Comparison of ENCODE assay signal across 22 cellular contexts in the genomic region with DNA sequence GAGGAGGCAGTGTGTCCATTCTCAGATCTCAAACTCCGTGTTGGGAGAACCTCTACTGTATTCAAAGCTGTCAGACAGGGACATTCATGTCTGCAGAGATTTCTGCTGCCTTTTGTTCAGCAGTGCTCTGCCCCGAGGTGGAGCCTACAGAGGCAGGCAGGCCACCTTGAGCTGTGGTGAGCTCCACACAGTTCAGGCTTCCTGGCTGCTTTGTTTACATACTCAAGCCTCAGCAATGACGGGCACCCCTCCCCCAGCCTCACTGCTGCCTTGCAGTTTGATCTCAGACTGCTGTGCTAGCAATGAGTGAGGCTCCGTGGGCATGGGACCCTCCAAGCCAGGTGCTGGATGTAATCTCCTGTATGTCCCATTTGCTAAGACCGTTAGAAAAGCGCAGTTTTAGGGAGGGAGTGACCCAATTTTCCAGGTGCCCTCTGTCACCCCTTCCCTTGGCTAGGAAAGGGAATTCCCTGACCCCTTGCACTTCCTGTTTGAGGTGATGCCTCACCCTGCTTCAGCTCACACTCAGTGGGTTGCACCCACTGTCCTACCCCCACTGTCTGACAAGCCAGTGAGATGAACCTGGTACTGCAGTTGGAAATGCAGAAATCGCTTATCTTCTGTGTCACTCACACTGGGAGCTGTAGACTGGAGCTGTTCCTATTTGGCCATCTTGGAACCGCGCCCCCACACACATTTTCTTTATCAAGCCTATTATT.
A peak's percentile ranks its signal among the peaks of the same experiment; 100 is the strongest.
DNase-seq lines count a peak whose midpoint lies in the region; ATAC-seq, FAIRE-seq and TF ChIP-seq lines count a peak whose summit lies in the region.
"Had no signal": no experiment of that assay in that cellular context is flagged by ENCODE, and none has a peak within 500 bp of the region (broad histone marks: within the 10 kb centered on the region; RNA-seq: fewer than 3 reads in every experiment).

No MANE protein-coding gene starts in this region.

- 84% methylated on average over 5 of the region's 9 CpGs; no CpG with 5 or more reads in 1 of the 2 experiments for WGBS in H1 (ENCODE audit: extremely low coverage in 1 of 2, insufficient coverage in 1 of 2, insufficient read length in 1 of 2, insufficient replicate concordance in 2 of 2, low coverage in 1 of 2, low lambda C conversion rate in 2 of 2, missing lambda C conversion rate in 1 of 2), 2 experiments

- intact Hi-C loops in activated T-helper 1 cell treated with anti-CD3 and anti-CD28 coated beads, Interleukin-12 subunit alpha, Interleukin-12 subunit beta, Interleukin-2, Interleukin-4 antibody, amounts not matched to agents 30 ng/mL and 10 ng/mL and 1 ng/mL, durations not matched to agents 14 hours and 24 hours and 36 hours (cut with micrococcal nuclease) = no loop called here
- intact Hi-C loops in A673 (cut with micrococcal nuclease; ENCODE audit: unreplicated experiment) (no loop called here), mucosa of descending colon (cut with DNase I, micrococcal nuclease) (no loop called here)

- POLR2A ChIA-PET in H1 (lab: Charles Lee; ENCODE audit: partially characterized antibody) (interaction anchor here (1.6 kb wide), 1 partner anchor 156 kb away, joined by 4 read pairs; no protein-coding TSS in a partner anchor), A673 (lab: Charles Lee; ENCODE audit: low non-redundant PET) (no interaction called here)

- peak overlapping the region; percentile 30 for H3K4me3 Mint-ChIP-seq in activated T-helper 1 cell treated with anti-CD3 and anti-CD28 coated beads, Interleukin-12 subunit alpha, Interleukin-12 subunit beta, Interleukin-2, Interleukin-4 antibody, amounts not matched to agents 30 ng/mL and 10 ng/mL and 1 ng/mL, durations not matched to agents 14 hours and 24 hours and 36 hours
- peak overlapping the region; percentile 18 for H3K4me3 Mint-ChIP-seq in stimulated activated effector memory CD8-positive, alpha-beta T cell treated with anti-CD3 and anti-CD28 coated beads, Interleukin-12 subunit alpha, Interleukin-12 subunit beta, amount 100 ng/mL, for 72 hours
- H3K4me3 Mint-ChIP-seq: dendritic cell treated with granulocyte-macrophage colony-stimulating factor and Interleukin-4, amounts not matched to agents 40 ng/mL and 50 ng/mL, for 4 days had no signal

- H2BK120ac ChIP-seq in H1 (replicated peaks; ENCODE audit: low read depth, low read length) = no peak overlapping the region

- H3K4me3 ChIP-seq in H1 (ENCODE audit: extremely low read depth in 1 of 4, insufficient read depth in 2 of 4, low read depth in 3 of 4, low read length in 4 of 4) (no peak overlapping the region), coronary artery (no peak overlapping the region), A673 (ENCODE audit: low read depth, low read length, poor library complexity, severe bottlenecking) (no peak overlapping the region), mucosa of descending colon (no peak overlapping the region)
- H3K4me3 ChIP-seq: HAP-1, K562, Peyer's patch, SK-N-MC, upper lobe of left lung had no signal

- no peak overlapping the region for H3K56ac ChIP-seq in H1 (replicated peaks; ENCODE audit: insufficient read length, low read depth, low read length)

- H3K79me1 ChIP-seq in H1 (ENCODE audit: low read depth, low read length) = no peaks in the 10 kb centered on the region

- H3K36me3 Mint-ChIP-seq in activated T-helper 1 cell treated with anti-CD3 and anti-CD28 coated beads, Interleukin-12 subunit alpha, Interleukin-12 subunit beta, Interleukin-2, Interleukin-4 antibody, amounts not matched to agents 30 ng/mL and 10 ng/mL and 1 ng/mL, durations not matched to agents 14 hours and 24 hours and 36 hours (ENCODE audit: low read depth) = no peaks in the 10 kb centered on the region
- no peaks in the 10 kb centered on the region for H3K36me3 Mint-ChIP-seq in stimulated activated effector memory CD8-positive, alpha-beta T cell treated with anti-CD3 and anti-CD28 coated beads, Interleukin-12 subunit alpha, Interleukin-12 subunit beta, amount 100 ng/mL, for 72 hours
- H3K36me3 Mint-ChIP-seq: immature natural killer cell; stimulated activated naive B cell treated with anti-CD40 and anti-IgM and Interleukin-4, amounts not matched to agents 10 μg/mL and 1 μg/mL and 100 μg/mL, for 72 hours had no signal

- H3K4ac ChIP-seq in H1 (replicated peaks; ENCODE audit: insufficient read length, low read depth, low read length) = no peak overlapping the region

- peak overlapping the region; percentile 44; the same call in 1 of the 2 replicates for H2AFZ ChIP-seq in H1 (ENCODE audit: low read length)
- H2AFZ ChIP-seq: parathyroid adenoma had no signal

- no peak overlapping the region for H3K18ac ChIP-seq in H1 (ENCODE audit: extremely low read depth, low read length)

- no peak overlapping the region for H4K91ac ChIP-seq in H1 (replicated peaks; ENCODE audit: insufficient read length, low read length)

- H3K9me3 Mint-ChIP-seq in activated T-helper 1 cell treated with anti-CD3 and anti-CD28 coated beads, Interleukin-12 subunit alpha, Interleukin-12 subunit beta, Interleukin-2, Interleukin-4 antibody, amounts not matched to agents 30 ng/mL and 10 ng/mL and 1 ng/mL, durations not matched to agents 14 hours and 24 hours and 36 hours = no peaks in the 10 kb centered on the region
- H3K9me3 Mint-ChIP-seq in stimulated activated effector memory CD8-positive, alpha-beta T cell treated with anti-CD3 and anti-CD28 coated beads, Interleukin-12 subunit alpha, Interleukin-12 subunit beta, amount 100 ng/mL, for 72 hours = no peaks in the 10 kb centered on the region
- H3K9me3 Mint-ChIP-seq: dendritic cell treated with granulocyte-macrophage colony-stimulating factor and Interleukin-4, amounts not matched to agents 40 ng/mL and 50 ng/mL, for 4 days; immature natural killer cell had no signal

- no peaks in the 10 kb centered on the region for H3K23me2 ChIP-seq in H1 (ENCODE audit: low read depth, low read length)

- peaks cover 19% of the 10 kb centered on the region for H3K4me1 Mint-ChIP-seq in activated T-helper 1 cell treated with anti-CD3 and anti-CD28 coated beads, Interleukin-12 subunit alpha, Interleukin-12 subunit beta, Interleukin-2, Interleukin-4 antibody, amounts not matched to agents 30 ng/mL and 10 ng/mL and 1 ng/mL, durations not matched to agents 14 hours and 24 hours and 36 hours (ENCODE audit: low read depth)
- H3K4me1 Mint-ChIP-seq in stimulated activated effector memory CD8-positive, alpha-beta T cell treated with anti-CD3 and anti-CD28 coated beads, Interleukin-12 subunit alpha, Interleukin-12 subunit beta, amount 100 ng/mL, for 72 hours = peaks cover 4% of the 10 kb centered on the region
- H3K4me1 Mint-ChIP-seq: immature natural killer cell had no signal

- no peak overlapping the region for H3K9ac ChIP-seq in H1 (replicated peaks in 1 of 4; ENCODE audit: extremely low read depth in 1 of 4, low read depth in 3 of 4, low read length in 3 of 4)
- H3K9ac ChIP-seq: parathyroid adenoma had no signal

- H3K27ac Mint-ChIP-seq in activated T-helper 1 cell treated with anti-CD3 and anti-CD28 coated beads, Interleukin-12 subunit alpha, Interleukin-12 subunit beta, Interleukin-2, Interleukin-4 antibody, amounts not matched to agents 30 ng/mL and 10 ng/mL and 1 ng/mL, durations not matched to agents 14 hours and 24 hours and 36 hours = no peak overlapping the region
- no peak overlapping the region for H3K27ac Mint-ChIP-seq in stimulated activated effector memory CD8-positive, alpha-beta T cell treated with anti-CD3 and anti-CD28 coated beads, Interleukin-12 subunit alpha, Interleukin-12 subunit beta, amount 100 ng/mL, for 72 hours
- H3K27ac Mint-ChIP-seq: dendritic cell treated with granulocyte-macrophage colony-stimulating factor and Interleukin-4, amounts not matched to agents 40 ng/mL and 50 ng/mL, for 4 days; stimulated activated naive B cell treated with anti-CD40 and anti-IgM and Interleukin-4, amounts not matched to agents 10 μg/mL and 1 μg/mL and 100 μg/mL, for 72 hours had no signal

- TF ChIP-seq POLR2A in H1 (IDR thresholded peaks at IDR 0.05; ENCODE audit: control extremely low read depth in 1 of 2, low read depth in 2 of 2, low read length in 2 of 2) = no peak

- H3K36me3 ChIP-seq in H1 (ENCODE audit: control insufficient read depth in 2 of 4, insufficient read depth in 4 of 4, low read length in 3 of 4) (no peaks in the 10 kb centered on the region), A673 (ENCODE audit: insufficient read depth, low read length, poor library complexity, severe bottlenecking) (no peaks in the 10 kb centered on the region), mucosa of descending colon (ENCODE audit: low read depth) (no peaks in the 10 kb centered on the region)
- H3K36me3 ChIP-seq: brain microvascular endothelial cell, HAP-1, Peyer's patch, upper lobe of left lung had no signal

- no TSS peak for BruUV-seq in A673 (replicated peaks; lab: Mats Ljungman, UMichigan)

- H2BK15ac ChIP-seq in H1 (ENCODE audit: low read length) = no peak overlapping the region

- TF ChIP-seq RAD21 in H1 (IDR thresholded peaks at IDR 0.05 in 1 of 2, conservative IDR thresholded peaks at IDR 0.05 in 1 of 2; ENCODE audit: low read depth in 2 of 2, low read length in 2 of 2) = no peak

- no peak overlapping the region for H2BK12ac ChIP-seq in H1 (ENCODE audit: low read depth, low read length)

- no peak overlapping the region for H2BK20ac ChIP-seq in H1 (ENCODE audit: low read length)

- no peak overlapping the region for H3K14ac ChIP-seq in H1 (ENCODE audit: insufficient read length)

- H3K27me3 ChIP-seq in H1 (replicated peaks in 1 of 4; ENCODE audit: control insufficient read depth in 3 of 4, extremely low read depth in 1 of 4, insufficient read depth in 3 of 4, low read length in 3 of 4) (no peaks in the 10 kb centered on the region), A673 (replicated peaks; ENCODE audit: insufficient read depth, low read depth, low read length, poor library complexity) (no peaks in the 10 kb centered on the region)
- H3K27me3 ChIP-seq: brain microvascular endothelial cell, Peyer's patch, upper lobe of left lung had no signal

- TF ChIP-seq EP300 in H1 (IDR thresholded peaks at IDR 0.05; ENCODE audit: borderline replicate concordance in 1 of 2, low read depth in 2 of 2, low read length in 2 of 2) = no peak

- H4K5ac ChIP-seq in H1 (ENCODE audit: insufficient read length, low read depth, low read length) = no peak overlapping the region

- FAIRE-seq in H1 (lab: Jason Lieb, UNC) = no peak
- FAIRE-seq: K562 had no signal

- H4K20me1 ChIP-seq in H1 (replicated peaks in 1 of 2; ENCODE audit: control insufficient read depth in 1 of 2, insufficient read depth in 2 of 2, low read length in 2 of 2) = no peaks in the 10 kb centered on the region

- H2BK5ac ChIP-seq in H1 (ENCODE audit: low read depth, low read length) = no peak overlapping the region

- H3K9me3 ChIP-seq in H1 (ENCODE audit: insufficient read depth in 2 of 2, low read depth in 1 of 2, low read length in 1 of 2) (no peaks in the 10 kb centered on the region), A673 (ENCODE audit: low read depth, low read length, poor library complexity, severe bottlenecking) (no peaks in the 10 kb centered on the region), mucosa of descending colon (no peaks in the 10 kb centered on the region)
- H3K9me3 ChIP-seq: HAP-1, Peyer's patch, upper lobe of left lung had no signal

- no peaks in the 10 kb centered on the region for H3K79me2 ChIP-seq in H1 (ENCODE audit: control insufficient read depth in 1 of 2, insufficient read depth in 2 of 2, low read length in 2 of 2)
- H3K79me2 ChIP-seq: parathyroid adenoma had no signal

- H3K4me1 ChIP-seq in H1 (replicated peaks in 1 of 4; ENCODE audit: control insufficient read depth in 3 of 4, insufficient read depth in 4 of 4, low read length in 3 of 4) = no peaks in the 10 kb centered on the region
- H3K4me1 ChIP-seq in A673 (ENCODE audit: insufficient read depth, low read length, poor library complexity, severe bottlenecking) = no peaks in the 10 kb centered on the region
- H3K4me1 ChIP-seq in mucosa of descending colon (ENCODE audit: low read depth) = no peaks in the 10 kb centered on the region
- H3K4me1 ChIP-seq: HAP-1, parathyroid adenoma, Peyer's patch, upper lobe of left lung had no signal

- no peak overlapping the region for H4K8ac ChIP-seq in H1 (ENCODE audit: extremely low read depth, insufficient read depth, low read length)

- H3K27ac ChIP-seq in H1 (ENCODE audit: low read depth, low read length) (no peak overlapping the region), coronary artery (no peak overlapping the region), A673 (ENCODE audit: low read depth, low read length, poor library complexity, severe bottlenecking) (no peak overlapping the region)
- H3K27ac ChIP-seq: brain microvascular endothelial cell, C4-2B, HL-60, parathyroid adenoma, Peyer's patch, SK-N-MC, upper lobe of left lung had no signal

- no peak overlapping the region for H2AK5ac ChIP-seq in H1 (ENCODE audit: low read depth, low read length)

- no peak overlapping the region for H3K4me2 ChIP-seq in H1 (ENCODE audit: insufficient read depth in 1 of 2, low read depth in 2 of 2, low read length in 2 of 2)

- TF ChIP-seq CTCF in H1 (IDR thresholded peaks at IDR 0.05; ENCODE audit: control extremely low read depth in 1 of 3, insufficient read depth in 1 of 3, low read depth in 1 of 3, low read length in 3 of 3) (no peak), coronary artery (IDR thresholded peaks at IDR 0.05) (no peak), A673 (conservative IDR thresholded peaks at IDR 0.05; ENCODE audit: low read depth, low read length) (no peak), mucosa of descending colon (IDR thresholded peaks at IDR 0.05) (no peak)

- DNase-seq in NK-92 treated with Interleukin-12 subunit alpha and Interleukin-12 subunit beta, amount 100 ng/mL, for 24 hours (lab: John Stamatoyannopoulos, UW) = peak; percentile 48
- DNase-seq in NK-92 (lab: John Stamatoyannopoulos, UW; ENCODE audit: unreplicated experiment) (no peak), H1 (ENCODE audit: low read depth in 1 of 2, low spot score in 2 of 2) (peak in 1 of 2 experiments; percentile 43), coronary artery (ENCODE audit: low spot score) (no peak), A673 (ENCODE audit: low spot score) (no peak), mucosa of descending colon (no peak)
- peak; percentile 17 for DNase-seq in activated T-helper 1 cell treated with anti-CD3 and anti-CD28 coated beads, Interleukin-12 subunit alpha, Interleukin-12 subunit beta, Interleukin-2, Interleukin-4 antibody, amounts not matched to agents 30 ng/mL and 10 ng/mL and 1 ng/mL, durations not matched to agents 14 hours and 24 hours and 36 hours (ENCODE audit: low spot score)
- DNase-seq in stimulated activated effector memory CD8-positive, alpha-beta T cell treated with anti-CD3 and anti-CD28 coated beads, Interleukin-12 subunit alpha, Interleukin-12 subunit beta, amount 100 ng/mL, for 72 hours (ENCODE audit: low spot score in 2 of 2) = no peak
- DNase-seq: 8988T; brain microvascular endothelial cell; immature natural killer cell; NCI-H1092; Peyer's patch; stimulated activated naive B cell treated with anti-CD40 and anti-IgM and Interleukin-4, amounts not matched to agents 10 μg/mL and 1 μg/mL and 100 μg/mL, for 72 hours; upper lobe of left lung had no signal

- peaks cover 2% of the 10 kb centered on the region for H3K27me3 Mint-ChIP-seq in activated T-helper 1 cell treated with anti-CD3 and anti-CD28 coated beads, Interleukin-12 subunit alpha, Interleukin-12 subunit beta, Interleukin-2, Interleukin-4 antibody, amounts not matched to agents 30 ng/mL and 10 ng/mL and 1 ng/mL, durations not matched to agents 14 hours and 24 hours and 36 hours (ENCODE audit: insufficient read depth)
- H3K27me3 Mint-ChIP-seq: dendritic cell treated with granulocyte-macrophage colony-stimulating factor and Interleukin-4, amounts not matched to agents 40 ng/mL and 50 ng/mL, for 4 days; stimulated activated naive B cell treated with anti-CD40 and anti-IgM and Interleukin-4, amounts not matched to agents 10 μg/mL and 1 μg/mL and 100 μg/mL, for 72 hours had no signal

- CTCF ChIA-PET in H1 (lab: Charles Lee; ENCODE audit: partially characterized antibody) (interaction anchor here (1.2 kb wide), 1 partner anchor 20 kb away, joined by 3 read pairs; no protein-coding TSS in a partner anchor), A673 (lab: Charles Lee) (no interaction called here)

- H3K23ac ChIP-seq in H1 (ENCODE audit: insufficient read length) = no peak overlapping the region

- peak; percentile 45 for ATAC-seq in stimulated activated effector memory CD8-positive, alpha-beta T cell treated with anti-CD3 and anti-CD28 coated beads, Interleukin-12 subunit alpha, Interleukin-12 subunit beta, amount 100 ng/mL, for 72 hours
- ATAC-seq in mucosa of descending colon = no peak
- ATAC-seq: K562 had no signal

Comparison
In these comparisons a context has a peak if more than half of its experiments do, and no peak if none do; other contexts are left out.
1. DNase-seq: peak in NK-92 treated with Interleukin-12 subunit alpha and Interleukin-12 subunit beta, amount 100 ng/mL, for 24 hours (single experiment) and activated T-helper 1 cell treated with anti-CD3 and anti-CD28 coated beads, Interleukin-12 subunit alpha, Interleukin-12 subunit beta, Interleukin-2, Interleukin-4 antibody, amounts not matched to agents 30 ng/mL and 10 ng/mL and 1 ng/mL, durations not matched to agents 14 hours and 24 hours and 36 hours (single experiment); none in NK-92 (single experiment), stimulated activated effector memory CD8-positive, alpha-beta T cell treated with anti-CD3 and anti-CD28 coated beads, Interleukin-12 subunit alpha, Interleukin-12 subunit beta, amount 100 ng/mL, for 72 hours (0 of 2), coronary artery (single experiment), A673 (single experiment) and mucosa of descending colon (0 of 3).